ENCODE assay signal across 1 cellular context in genomic region chr17:44137891-44138709, GRCh38.
A peak's percentile ranks its signal among the peaks of the same experiment; 100 is the strongest.
TF ChIP-seq lines count a peak whose summit lies in the region.

No MANE protein-coding gene starts in this region.

TF ChIP-seq in SK-N-SH, 30 proteins besides CTCF, POLR2A, EP300 and RAD21 (continued from another document):
- TF ChIP-seq USF2 (IDR thresholded peaks at IDR 0.05; ENCODE audit: borderline replicate concordance, low read depth, low read length) (no peak), FOXJ3 (CRISPR knock-in tag; IDR thresholded peaks at IDR 0.05) (no peak), USF1 (IDR thresholded peaks at IDR 0.05; ENCODE audit: borderline replicate concordance, low read depth) (no peak), MAX (IDR thresholded peaks at IDR 0.05; ENCODE audit: low read depth) (peak; percentile 82), FOSL2 (IDR thresholded peaks at IDR 0.05; ENCODE audit: borderline replicate concordance, low read depth) (peak; percentile 98), ZBTB33 (IDR thresholded peaks at IDR 0.05; ENCODE audit: borderline replicate concordance, low read depth) (no peak; the same call in 1 of the 2 replicates), JUND (IDR thresholded peaks at IDR 0.05) (peak; percentile 91), NFIC (IDR thresholded peaks at IDR 0.05; ENCODE audit: borderline replicate concordance) (no peak), GABPA (IDR thresholded peaks at IDR 0.05; ENCODE audit: low read depth) (no peak), TCF12 (IDR thresholded peaks at IDR 0.05) (peak; percentile 67), ELF1 (IDR thresholded peaks at IDR 0.05) (no peak)
